24 cellular contexts compared by ENCODE assay signal in genomic region chr2:25125189-25125588, GRCh38. TPM values are rescaled to one million over a fixed set of nuclear protein-coding genes. Genes with fewer than 3 reads are reported as not detected.
"Had no signal": no experiment of that assay in that cellular context is flagged by ENCODE, and none has a peak within 500 bp of the region (broad histone marks: within the 10 kb centered on the region; RNA-seq: fewer than 3 reads in every experiment).

No MANE protein-coding gene starts in this region.

- H3K4me3 ChIP-seq: SJSA1, SK-N-MC had no signal

- H3K27ac ChIP-seq: SJSA1, SK-N-MC had no signal

- H3K36me3 ChIP-seq: SJSA1 had no signal

- H3K27me3 ChIP-seq: SJSA1 had no signal

- H3K4me1 ChIP-seq: SJSA1 had no signal

- H3K9me3 ChIP-seq: SJSA1 had no signal

- DNase-seq: KBM-7, MV-4-11, NCI-H1048, NCI-H1105 treated with DMSO at 0.1 percent for 48 hours, NCI-H1417 treated with DMSO at 0.1 percent for 48 hours, NCI-H146, NCI-H1694 treated with DMSO at 0.1 percent for 48 hours, NCI-H1930, NCI-H2081, NCI-H2107, NCI-H2227 treated with DMSO at 0.1 percent for 48 hours, NCI-H524 treated with DMSO at 0.1 percent for 48 hours, NCI-H69, NCI-H774, Right ventricle myocardium superior, RPMI8226, SIG-M5 had no signal

- FAIRE-seq: RCC 7860 had no signal

RNA-seq across cellular contexts. Expression of gene POMC, which starts 43.2 kb away (rescaled TPM):
- total RNA-seq: HT-29, LHCN-M2, MCF 10A, NCI-H460, SJSA1 had no signal
